2 cellular contexts compared by ENCODE assay signal in the genomic region with DNA sequence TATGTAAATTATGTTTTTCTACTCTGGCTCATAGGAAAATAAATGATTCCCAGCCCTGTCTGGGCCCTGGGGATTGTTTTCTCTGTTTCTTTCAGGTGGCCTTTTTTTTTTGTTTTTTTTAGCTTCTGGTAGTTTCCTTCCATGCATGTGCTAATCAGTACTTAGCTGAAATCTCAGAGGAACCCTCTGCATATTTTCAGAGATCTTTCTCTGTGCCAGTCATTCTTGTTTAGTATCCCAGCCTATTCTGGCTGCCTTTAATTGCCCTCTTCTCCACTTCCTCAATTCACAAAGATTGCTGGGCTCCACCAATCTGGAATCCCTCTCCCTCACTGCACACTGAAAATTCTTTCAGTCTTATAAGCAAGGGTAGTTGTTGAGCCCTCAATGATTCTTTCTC.
TF ChIP-seq lines count a peak whose summit lies in the region.

No MANE protein-coding gene starts in this region.

TF ChIP-seq in K562, 482 proteins besides CTCF, POLR2A, EP300 and RAD21:
- TF ChIP-seq ZBTB17 (CRISPR knock-in tag; IDR thresholded peaks at IDR 0.05), result no peak
- TF ChIP-seq ZNF668 (CRISPR knock-in tag; IDR thresholded peaks at IDR 0.05), result no peak
- peak; percentile 83 for TF ChIP-seq SPI1 (IDR thresholded peaks at IDR 0.05; ENCODE audit: borderline replicate concordance, low read depth, low read length)
TF ChIP-seq in K562: peak in this region for 1.

TF ChIP-seq in SK-N-SH, 30 proteins besides CTCF, POLR2A, EP300 and RAD21:
- TF ChIP-seq RFX5 (IDR thresholded peaks at IDR 0.05; ENCODE audit: low read length) (no peak), FOSL2 (IDR thresholded peaks at IDR 0.05; ENCODE audit: borderline replicate concordance, low read depth) (no peak), CHD2 (IDR thresholded peaks at IDR 0.05; ENCODE audit: low read length, partially characterized antibody) (no peak), GATA2 (CRISPR knock-in tag; IDR thresholded peaks at IDR 0.05) (no peak), RXRA (IDR thresholded peaks at IDR 0.05; ENCODE audit: borderline replicate concordance, low read depth) (no peak), JUND (IDR thresholded peaks at IDR 0.05) (no peak), SMC3 (IDR thresholded peaks at IDR 0.05; ENCODE audit: low read depth, low read length) (no peak), NFIC (IDR thresholded peaks at IDR 0.05; ENCODE audit: borderline replicate concordance) (no peak), RCOR1 (IDR thresholded peaks at IDR 0.05; ENCODE audit: low read length) (no peak), POLR2AphosphoS5 (IDR thresholded peaks at IDR 0.05; ENCODE audit: low read depth, low read length) (no peak), NRF1 (IDR thresholded peaks at IDR 0.05; ENCODE audit: low read depth, low read length) (no peak), TAF1 (IDR thresholded peaks at IDR 0.05; ENCODE audit: borderline replicate concordance, low read depth, low read length) (no peak), GABPA (IDR thresholded peaks at IDR 0.05; ENCODE audit: low read depth) (no peak), FOXM1 (IDR thresholded peaks at IDR 0.05; ENCODE audit: low read depth) (no peak)
- TF ChIP-seq, protein P1, sequence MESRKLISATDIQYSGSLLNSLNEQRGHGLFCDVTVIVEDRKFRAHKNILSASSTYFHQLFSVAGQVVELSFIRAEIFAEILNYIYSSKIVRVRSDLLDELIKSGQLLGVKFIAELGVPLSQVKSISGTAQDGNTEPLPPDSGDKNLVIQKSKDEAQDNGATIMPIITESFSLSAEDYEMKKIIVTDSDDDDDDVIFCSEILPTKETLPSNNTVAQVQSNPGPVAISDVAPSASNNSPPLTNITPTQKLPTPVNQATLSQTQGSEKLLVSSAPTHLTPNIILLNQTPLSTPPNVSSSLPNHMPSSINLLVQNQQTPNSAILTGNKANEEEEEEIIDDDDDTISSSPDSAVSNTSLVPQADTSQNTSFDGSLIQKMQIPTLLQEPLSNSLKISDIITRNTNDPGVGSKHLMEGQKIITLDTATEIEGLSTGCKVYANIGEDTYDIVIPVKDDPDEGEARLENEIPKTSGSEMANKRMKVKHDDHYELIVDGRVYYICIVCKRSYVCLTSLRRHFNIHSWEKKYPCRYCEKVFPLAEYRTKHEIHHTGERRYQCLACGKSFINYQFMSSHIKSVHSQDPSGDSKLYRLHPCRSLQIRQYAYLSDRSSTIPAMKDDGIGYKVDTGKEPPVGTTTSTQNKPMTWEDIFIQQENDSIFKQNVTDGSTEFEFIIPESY (IDR thresholded peaks at IDR 0.05; ENCODE audit: borderline replicate concordance, low read depth), result no peak
- TF ChIP-seq, protein P2, sequence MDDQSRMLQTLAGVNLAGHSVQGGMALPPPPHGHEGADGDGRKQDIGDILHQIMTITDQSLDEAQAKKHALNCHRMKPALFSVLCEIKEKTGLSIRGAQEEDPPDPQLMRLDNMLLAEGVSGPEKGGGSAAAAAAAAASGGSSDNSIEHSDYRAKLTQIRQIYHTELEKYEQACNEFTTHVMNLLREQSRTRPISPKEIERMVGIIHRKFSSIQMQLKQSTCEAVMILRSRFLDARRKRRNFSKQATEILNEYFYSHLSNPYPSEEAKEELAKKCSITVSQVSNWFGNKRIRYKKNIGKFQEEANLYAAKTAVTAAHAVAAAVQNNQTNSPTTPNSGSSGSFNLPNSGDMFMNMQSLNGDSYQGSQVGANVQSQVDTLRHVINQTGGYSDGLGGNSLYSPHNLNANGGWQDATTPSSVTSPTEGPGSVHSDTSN (IDR thresholded peaks at IDR 0.05), result no peak
- TF ChIP-seq, protein P3, sequence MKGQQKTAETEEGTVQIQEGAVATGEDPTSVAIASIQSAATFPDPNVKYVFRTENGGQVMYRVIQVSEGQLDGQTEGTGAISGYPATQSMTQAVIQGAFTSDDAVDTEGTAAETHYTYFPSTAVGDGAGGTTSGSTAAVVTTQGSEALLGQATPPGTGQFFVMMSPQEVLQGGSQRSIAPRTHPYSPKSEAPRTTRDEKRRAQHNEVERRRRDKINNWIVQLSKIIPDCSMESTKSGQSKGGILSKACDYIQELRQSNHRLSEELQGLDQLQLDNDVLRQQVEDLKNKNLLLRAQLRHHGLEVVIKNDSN (IDR thresholded peaks at IDR 0.05; ENCODE audit: borderline replicate concordance, low read depth), result no peak
- TF ChIP-seq, protein P4, sequence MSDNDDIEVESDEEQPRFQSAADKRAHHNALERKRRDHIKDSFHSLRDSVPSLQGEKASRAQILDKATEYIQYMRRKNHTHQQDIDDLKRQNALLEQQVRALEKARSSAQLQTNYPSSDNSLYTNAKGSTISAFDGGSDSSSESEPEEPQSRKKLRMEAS (IDR thresholded peaks at IDR 0.05; ENCODE audit: low read depth), result no peak
- TF ChIP-seq, protein P5, sequence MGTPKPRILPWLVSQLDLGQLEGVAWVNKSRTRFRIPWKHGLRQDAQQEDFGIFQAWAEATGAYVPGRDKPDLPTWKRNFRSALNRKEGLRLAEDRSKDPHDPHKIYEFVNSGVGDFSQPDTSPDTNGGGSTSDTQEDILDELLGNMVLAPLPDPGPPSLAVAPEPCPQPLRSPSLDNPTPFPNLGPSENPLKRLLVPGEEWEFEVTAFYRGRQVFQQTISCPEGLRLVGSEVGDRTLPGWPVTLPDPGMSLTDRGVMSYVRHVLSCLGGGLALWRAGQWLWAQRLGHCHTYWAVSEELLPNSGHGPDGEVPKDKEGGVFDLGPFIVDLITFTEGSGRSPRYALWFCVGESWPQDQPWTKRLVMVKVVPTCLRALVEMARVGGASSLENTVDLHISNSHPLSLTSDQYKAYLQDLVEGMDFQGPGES (IDR thresholded peaks at IDR 0.05; ENCODE audit: low read depth, low read length), result no peak
